ENCODE assay signal across 8 cellular contexts in the genomic region with DNA sequence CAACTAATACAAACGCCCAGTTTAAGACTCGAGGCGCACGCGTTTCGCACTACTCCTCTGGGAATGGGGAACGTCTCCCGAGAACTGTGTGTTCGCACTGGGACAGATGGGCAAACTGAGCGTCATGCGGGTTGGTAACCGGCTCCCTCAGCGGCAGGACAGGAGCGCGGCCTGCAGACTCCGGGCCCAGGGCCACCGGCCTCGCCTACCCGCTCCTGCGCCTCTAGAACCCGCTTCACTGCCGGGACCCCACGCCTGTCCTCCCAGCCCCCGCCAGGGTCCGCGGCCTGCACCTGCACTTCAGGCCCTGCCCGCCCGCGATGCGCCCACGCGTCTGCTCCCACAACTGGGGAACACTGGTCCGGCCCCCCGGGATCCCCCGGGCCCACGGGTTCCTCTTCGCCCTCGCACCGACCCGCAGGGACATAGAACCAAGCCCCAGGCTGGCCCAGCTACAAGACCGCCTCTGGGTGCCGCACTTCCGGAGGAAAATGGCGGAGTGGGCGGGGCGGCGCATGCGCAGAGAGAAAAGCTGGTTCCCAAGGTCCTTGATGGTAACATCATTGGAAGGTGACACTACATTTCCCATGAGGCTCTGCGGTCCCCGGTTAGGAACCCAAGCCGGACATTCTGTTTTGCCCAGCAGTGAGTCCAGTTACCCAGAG. TPM values are rescaled to one million over a fixed set of nuclear protein-coding genes. Genes with fewer than 3 reads are reported as not detected.
A peak's percentile ranks its signal among the peaks of the same experiment; 100 is the strongest.
DNase-seq lines count a peak whose midpoint lies in the region; ATAC-seq and TF ChIP-seq lines count a peak whose summit lies in the region.
"Not testable (repeated sequence)": the region's sequence is repeated elsewhere in the genome, so short reads cannot be mapped to it uniquely, and the experiment has no call there.

A gene (minus strand): TSS at position 459 of the 665 bp plus-strand sequence. CDS start 2,187 bp downstream, outside the sequence.

- peak in 4 of 6 experiments; percentile 11 to 40 (median 22) for TF ChIP-seq CTCF in thyroid gland (IDR thresholded peaks at IDR 0.05)

- not testable (repeated sequence) for H3K36me3 ChIP-seq in ectodermal cell (ENCODE audit: control insufficient read depth, insufficient read depth, low read length); thyroid gland

- 59 to 65% methylated on average over 51 of the region's 51 CpGs for WGBS in ectodermal cell, 2 experiments
- 2 to 6% methylated on average over 28 to 34 of the region's 51 CpGs for WGBS in thyroid gland, 2 donors

- not testable (repeated sequence) for H3K27ac ChIP-seq in ectodermal cell (ENCODE audit: insufficient read depth, low read depth, low read length, poor library complexity, severe bottlenecking)
- peak within 1 kb of the TSS; percentile 61 to 94 (median 88) for H3K27ac ChIP-seq in thyroid gland

- peak in 1 of 2 donors; percentile 76 for TF ChIP-seq POLR2A in thyroid gland (IDR thresholded peaks at IDR 0.05)

- peak; percentile 72 for DNase-seq in GM03348 (ENCODE audit: low spot score)
- DNase-seq in M059J (ENCODE audit: low read depth) = peak; percentile 76
- peak; percentile 72 for DNase-seq in SHP77 treated with DMSO at 0.1 percent for 48 hours (lab: John Stamatoyannopoulos, UW)
- DNase-seq in activated T-cell treated with anti-CD3 and anti-CD28 coated beads, Interleukin-2, amount 50 U/mL, for 1 hour = peak; percentile 93
- DNase-seq in left colon = peak; percentile 94 to 95
- peak; percentile 53 for DNase-seq in skeletal muscle cell (ENCODE audit: low read depth)
- DNase-seq in thyroid gland = peak; percentile 95 to 96

- intact Hi-C loops in left colon (cut with DNase I, micrococcal nuclease); thyroid gland (cut with DNase I): not testable (repeated sequence)

- peak within 1 kb of the TSS; percentile 42 for H3K4me3 ChIP-seq in ectodermal cell (ENCODE audit: insufficient read depth, low read depth, low read length)
- peak within 1 kb of the TSS; percentile 65 for H3K4me3 ChIP-seq in skeletal muscle cell (ENCODE audit: low read depth, low read length)
- H3K4me3 ChIP-seq in thyroid gland (replicated peaks in 1 of 3) = peak within 1 kb of the TSS; percentile 63 to 86 (median 64)

- H3K9me3 ChIP-seq in ectodermal cell (ENCODE audit: control insufficient read depth, low read length); thyroid gland: not testable (repeated sequence)

- H3K4me1 ChIP-seq in ectodermal cell (ENCODE audit: control insufficient read depth, insufficient read depth, low read length); thyroid gland: not testable (repeated sequence)

- not testable (repeated sequence) for H3K27me3 ChIP-seq in ectodermal cell (ENCODE audit: control insufficient read depth, insufficient read depth, low read length, poor library complexity, severe bottlenecking); thyroid gland

- ATAC-seq in left colon = peak; percentile 23

RNA-seq across cellular contexts. Expression of the gene that starts here (rescaled TPM):
- total RNA-seq in M059J (2014; rRNA removed; shearing (Covaris generic)) = 1.3 and 2.9 TPM in 2 replicates
- 8.9 TPM for polyA plus RNA-seq in ectodermal cell (2013, experiment 1 of 4)
- 11.4 TPM for polyA plus RNA-seq in ectodermal cell (2013, experiment 2 of 4)
- 8.2 TPM for polyA plus RNA-seq in ectodermal cell (2013, experiment 3 of 4)
- polyA plus RNA-seq in ectodermal cell (2013, experiment 4 of 4) = 8.0 TPM
- total RNA-seq in left colon (1 to 10 TPM; 9.2 to 9.3 TPM), thyroid gland (10 to 100 TPM; 14.4 to 23.0 (median 18.8) TPM)
